In genomic region chrX:75278991-75279390, GRCh38 we compare ENCODE assay signal across 16 cellular contexts. TPM values are rescaled to one million over a fixed set of nuclear protein-coding genes. Genes with fewer than 3 reads are reported as not detected.
DNase-seq lines count a peak whose midpoint lies in the region; FAIRE-seq and TF ChIP-seq lines count a peak whose summit lies in the region.
"Had no signal": no experiment of that assay in that cellular context is flagged by ENCODE, and none has a peak within 500 bp of the region (broad histone marks: within the 10 kb centered on the region; RNA-seq: fewer than 3 reads in every experiment).

No MANE protein-coding gene starts in this region.

- peak; percentile 17 for FAIRE-seq in astrocyte (lab: Jason Lieb, UNC)

- H3K36me3 Mint-ChIP-seq in astrocyte (ENCODE audit: low read depth, unreplicated experiment), result peaks cover 2% of the 10 kb centered on the region

- peaks cover 16% of the 10 kb centered on the region for H3K4me1 Mint-ChIP-seq in astrocyte (ENCODE audit: low read depth, unreplicated experiment)

- H3K27ac ChIP-seq in HUES6 (ENCODE audit: low read depth, low read length), result 0 out of 2 replicates have a peak overlapping the region, but pooled peaks have one; percentile 44
- H3K27ac ChIP-seq in astrocyte (ENCODE audit: low read depth, low read length), result no peak overlapping the region
- no peak overlapping the region for H3K27ac ChIP-seq in hepatocyte
- no peak overlapping the region for H3K27ac ChIP-seq in rectal smooth muscle tissue (ENCODE audit: low read depth, low read length)
- H3K27ac ChIP-seq: gastroesophageal sphincter, left lung had no signal

- H3K27ac Mint-ChIP-seq in astrocyte (ENCODE audit: unreplicated experiment), result peak overlapping the region; percentile 77
- H3K27ac Mint-ChIP-seq: activated CD8-positive, alpha-beta memory T cell treated with anti-CD3 and anti-CD28 coated beads, Interleukin-2, amount 10 ng/mL, durations not matched to agents 7 days and 5 days; dendritic cell treated with granulocyte-macrophage colony-stimulating factor and Interleukin-4, amounts not matched to agents 40 ng/mL and 50 ng/mL, for 4 days had no signal

- H3K9me2 ChIP-seq in hepatocyte (replicated peaks; ENCODE audit: insufficient read depth), result no peaks in the 10 kb centered on the region

- H3K4me3 ChIP-seq in HUES6 (ENCODE audit: low read depth, low read length), result no peak overlapping the region
- no peak overlapping the region for H3K4me3 ChIP-seq in astrocyte (ENCODE audit: insufficient read depth, low read depth, low read length)
- H3K4me3 ChIP-seq in hepatocyte, result no peak overlapping the region
- H3K4me3 ChIP-seq in rectal smooth muscle tissue (ENCODE audit: low read length), result peak overlapping the region; percentile 8
- H3K4me3 ChIP-seq: gastroesophageal sphincter, left lung had no signal

- WGBS in hepatocyte (ENCODE audit: low lambda C conversion rate, missing lambda C conversion rate), result 47% methylated on average over 5 of the region's 5 CpGs

- H3K27me3 Mint-ChIP-seq in astrocyte (ENCODE audit: low read depth, unreplicated experiment), result no peaks in the 10 kb centered on the region
- H3K27me3 Mint-ChIP-seq: activated CD8-positive, alpha-beta memory T cell treated with anti-CD3 and anti-CD28 coated beads, Interleukin-2, amount 10 ng/mL, durations not matched to agents 7 days and 5 days; dendritic cell treated with granulocyte-macrophage colony-stimulating factor and Interleukin-4, amounts not matched to agents 40 ng/mL and 50 ng/mL, for 4 days had no signal

- H3K4me2 ChIP-seq in astrocyte (ENCODE audit: low read length) (no peak overlapping the region), hepatocyte (peak overlapping the region; percentile 24)

- peaks cover 6% of the 10 kb centered on the region for H3K9me3 Mint-ChIP-seq in astrocyte (ENCODE audit: unreplicated experiment)

- H2AFZ ChIP-seq in astrocyte (ENCODE audit: low read depth, low read length), result no peak overlapping the region
- no peak overlapping the region for H2AFZ ChIP-seq in hepatocyte

- TF ChIP-seq CTCF in astrocyte (IDR thresholded peaks at IDR 0.05; ENCODE audit: insufficient read depth, low read depth, low read length), result no peak
- no peak for TF ChIP-seq CTCF in hepatocyte (IDR thresholded peaks at IDR 0.05; ENCODE audit: poor library complexity)

- H3K27me3 ChIP-seq in HUES6 (ENCODE audit: control insufficient read depth, insufficient read depth, low read length) (no peaks in the 10 kb centered on the region), astrocyte (ENCODE audit: insufficient read depth, low read length) (no peaks in the 10 kb centered on the region), hepatocyte (no peaks in the 10 kb centered on the region), rectal smooth muscle tissue (ENCODE audit: control insufficient read depth, insufficient read depth, low read length) (no peaks in the 10 kb centered on the region)
- H3K27me3 ChIP-seq: gastroesophageal sphincter, left lung had no signal

- DNase-seq in astrocyte (ENCODE audit: low read depth) (peak; percentile 17), hepatocyte (ENCODE audit: low spot score) (no peak), SIG-M5 treated with dmso at 0.1 percent for 504 hours (lab: John Stamatoyannopoulos, UW; ENCODE audit: unreplicated experiment) (no peak), NCI-H1930 (lab: John Stamatoyannopoulos, UW) (no peak)
- no peak for DNase-seq in activated T-cell treated with anti-CD3 and anti-CD28 coated beads, Interleukin-2, amount 50 U/mL, for 48 hours
- DNase-seq: activated CD4-positive, alpha-beta T cell treated with anti-CD3 and anti-CD28 coated beads for 48 hours; activated CD8-positive, alpha-beta memory T cell treated with anti-CD3 and anti-CD28 coated beads, Interleukin-2, amount 10 ng/mL, durations not matched to agents 7 days and 5 days; DND-41; left lung; NCI-H1417; NCI-H526 treated with DMSO at 0.1 percent for 48 hours; SW 1271 had no signal

- H3K4me1 ChIP-seq in HUES6 (ENCODE audit: control insufficient read depth, insufficient read depth, low read length) (peaks cover 10% of the 10 kb centered on the region), astrocyte (ENCODE audit: insufficient read depth, low read length) (no peaks in the 10 kb centered on the region), hepatocyte (ENCODE audit: insufficient read depth) (no peaks in the 10 kb centered on the region), rectal smooth muscle tissue (ENCODE audit: control insufficient read depth, insufficient read depth, low read length) (no peaks in the 10 kb centered on the region)

- H3K79me2 ChIP-seq in astrocyte (ENCODE audit: insufficient read depth, low read length), result peaks cover 58% of the 10 kb centered on the region
- peaks cover 81% of the 10 kb centered on the region for H3K79me2 ChIP-seq in hepatocyte

- H3K9ac ChIP-seq in HUES6 (ENCODE audit: low read length), result no peak overlapping the region
- no peak overlapping the region for H3K9ac ChIP-seq in astrocyte (ENCODE audit: low read length)
- no peak overlapping the region for H3K9ac ChIP-seq in rectal smooth muscle tissue (ENCODE audit: low read length)

- peaks cover 11% of the 10 kb centered on the region for H3K9me3 ChIP-seq in HUES6 (ENCODE audit: control insufficient read depth, insufficient read depth, low read depth, low read length)
- no peaks in the 10 kb centered on the region for H3K9me3 ChIP-seq in astrocyte (ENCODE audit: insufficient read depth, low read depth, low read length)
- no peaks in the 10 kb centered on the region for H3K9me3 ChIP-seq in hepatocyte (ENCODE audit: low read depth)
- H3K9me3 ChIP-seq: gastroesophageal sphincter, left lung had no signal

- peak overlapping the region; percentile 34 for H3K4me3 Mint-ChIP-seq in astrocyte (ENCODE audit: unreplicated experiment)
- H3K4me3 Mint-ChIP-seq: activated CD8-positive, alpha-beta memory T cell treated with anti-CD3 and anti-CD28 coated beads, Interleukin-2, amount 10 ng/mL, durations not matched to agents 7 days and 5 days; dendritic cell treated with granulocyte-macrophage colony-stimulating factor and Interleukin-4, amounts not matched to agents 40 ng/mL and 50 ng/mL, for 4 days had no signal

- H4K20me1 ChIP-seq in astrocyte (ENCODE audit: insufficient read depth, low read length) (no peaks in the 10 kb centered on the region), hepatocyte (ENCODE audit: insufficient read depth, poor library complexity, severe bottlenecking) (no peaks in the 10 kb centered on the region)

- no peaks in the 10 kb centered on the region for H3K36me3 ChIP-seq in HUES6 (ENCODE audit: control insufficient read depth, insufficient read depth, low read length)
- H3K36me3 ChIP-seq in astrocyte (ENCODE audit: insufficient read depth, low read length), result no peaks in the 10 kb centered on the region
- no peaks in the 10 kb centered on the region for H3K36me3 ChIP-seq in hepatocyte (replicated peaks; ENCODE audit: insufficient read depth, low read depth)
- H3K36me3 ChIP-seq in rectal smooth muscle tissue (ENCODE audit: control insufficient read depth, insufficient read depth, low read length), result no peaks in the 10 kb centered on the region
- H3K36me3 ChIP-seq: gastroesophageal sphincter, left lung had no signal

RNA-seq across cellular contexts. Expression of gene UPRT, which starts 5.1 kb away (rescaled TPM):
- total RNA-seq in astrocyte (14.3 and 16.2 TPM in 2 replicates), hepatocyte (26.7 and 28.7 TPM in 2 replicates)
- polyA plus RNA-seq in hepatocyte, result 18.1 and 22.1 TPM in 2 replicates
